Comparison of ENCODE assay signal across 19 cellular contexts in the genomic region with DNA sequence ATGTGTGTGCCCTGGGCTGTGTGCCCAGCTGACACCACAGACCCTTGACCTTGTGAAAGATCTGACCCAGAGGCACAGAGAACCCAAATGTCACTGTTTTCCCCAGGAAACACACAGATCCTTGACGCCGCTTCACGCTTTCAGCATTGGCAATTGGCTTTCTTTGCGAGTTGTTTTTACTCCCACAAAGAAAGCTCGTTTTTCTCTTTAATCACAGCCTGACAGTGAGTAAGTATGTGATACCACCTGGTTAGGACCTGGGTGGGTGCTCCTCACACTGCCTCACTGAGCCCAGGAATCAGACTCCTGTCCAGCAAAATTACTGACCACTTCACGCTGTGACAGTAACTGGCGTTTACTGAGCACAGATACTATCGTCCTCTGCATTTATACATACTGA. TPM values are rescaled to one million over a fixed set of nuclear protein-coding genes. Genes with fewer than 3 reads are reported as not detected.
A peak's percentile ranks its signal among the peaks of the same experiment; 100 is the strongest.
DNase-seq lines count a peak whose midpoint lies in the region; ATAC-seq and TF ChIP-seq lines count a peak whose summit lies in the region.
"Had no signal": no experiment of that assay in that cellular context is flagged by ENCODE, and none has a peak within 500 bp of the region (broad histone marks: within the 10 kb centered on the region; RNA-seq: fewer than 3 reads in every experiment).

No MANE protein-coding gene starts in this region.

- no peaks in the 10 kb centered on the region for H3K36me3 Mint-ChIP-seq in activated T-cell treated with anti-CD3 and anti-CD28 coated beads, Interleukin-2, amount 50 U/mL, for 24 hours (ENCODE audit: low read depth)
- H3K36me3 Mint-ChIP-seq in activated T-cell treated with anti-CD3 and anti-CD28 coated beads, Interleukin-2, amount 50 U/mL, for 72 hours (ENCODE audit: insufficient read depth in 2 of 2), result no peaks in the 10 kb centered on the region

- H3K27me3 Mint-ChIP-seq in activated T-cell treated with anti-CD3 and anti-CD28 coated beads, Interleukin-2, amount 50 U/mL, for 24 hours, result no peaks in the 10 kb centered on the region
- H3K27me3 Mint-ChIP-seq in activated T-cell treated with anti-CD3 and anti-CD28 coated beads, Interleukin-2, amount 50 U/mL, for 72 hours (ENCODE audit: low read depth), result no peaks in the 10 kb centered on the region

- H3K9me3 Mint-ChIP-seq in activated T-cell treated with anti-CD3 and anti-CD28 coated beads, Interleukin-2, amount 50 U/mL, for 24 hours, result no peaks in the 10 kb centered on the region
- no peaks in the 10 kb centered on the region for H3K9me3 Mint-ChIP-seq in activated T-cell treated with anti-CD3 and anti-CD28 coated beads, Interleukin-2, amount 50 U/mL, for 72 hours
- H3K9me3 Mint-ChIP-seq: HFFc6 had no signal

- H3K4me3 ChIP-seq in stomach smooth muscle (ENCODE audit: low read length in 2 of 2) (no peak overlapping the region), BE2C (ENCODE audit: low read depth, low read length) (no peak overlapping the region)
- H3K4me3 ChIP-seq: BLaER1 treated with 17β-estradiol and CSF1 and Interleukin-3, amounts not matched to agents 10 nM and 100 nM; MG63 had no signal

- no peak overlapping the region for H3K9ac ChIP-seq in stomach smooth muscle (ENCODE audit: low read length in 2 of 2)
- H3K9ac ChIP-seq: KMS-11 had no signal

- peak overlapping the region; percentile 2 for H3K27ac Mint-ChIP-seq in activated T-cell treated with anti-CD3 and anti-CD28 coated beads, Interleukin-2, amount 50 U/mL, for 24 hours
- H3K27ac Mint-ChIP-seq in activated T-cell treated with anti-CD3 and anti-CD28 coated beads, Interleukin-2, amount 50 U/mL, for 72 hours, result no peak overlapping the region
- H3K27ac Mint-ChIP-seq: HFFc6 had no signal

- H3K9me3 ChIP-seq in stomach smooth muscle (ENCODE audit: control insufficient read depth in 2 of 2, low read length in 2 of 2) (no peaks in the 10 kb centered on the region), BE2C (no peaks in the 10 kb centered on the region)
- H3K9me3 ChIP-seq: BLaER1 treated with 17β-estradiol and CSF1 and Interleukin-3, amounts not matched to agents 10 nM and 100 nM; MG63 had no signal

- ATAC-seq in activated T-cell treated with anti-CD3 and anti-CD28 coated beads, Interleukin-2, amount 50 U/mL, for 72 hours (replicated peaks in 1 of 2), result no peak
- no peak for ATAC-seq in HG03571 (IDR thresholded peaks at IDR 0.05; ENCODE audit: unreplicated experiment)
- ATAC-seq: Right ventricle myocardium inferior had no signal

- H3K27me3 ChIP-seq in stomach smooth muscle (ENCODE audit: control insufficient read depth in 1 of 2, insufficient read depth in 2 of 2, low read length in 2 of 2), result no peaks in the 10 kb centered on the region
- no peaks in the 10 kb centered on the region for H3K27me3 ChIP-seq in BE2C
- H3K27me3 ChIP-seq: BLaER1 treated with 17β-estradiol and CSF1 and Interleukin-3, amounts not matched to agents 10 nM and 100 nM; MG63 had no signal

- peaks cover 47 to 48% of the 10 kb centered on the region in 2 donors for H3K36me3 ChIP-seq in stomach smooth muscle (ENCODE audit: control insufficient read depth in 2 of 2, insufficient read depth in 2 of 2, low read length in 2 of 2)
- no peaks in the 10 kb centered on the region for H3K36me3 ChIP-seq in BE2C
- H3K36me3 ChIP-seq: BLaER1 treated with 17β-estradiol and CSF1 and Interleukin-3, amounts not matched to agents 10 nM and 100 nM had no signal

- H3K4me1 Mint-ChIP-seq in activated T-cell treated with anti-CD3 and anti-CD28 coated beads, Interleukin-2, amount 50 U/mL, for 24 hours (ENCODE audit: low read depth), result no peaks in the 10 kb centered on the region
- H3K4me1 Mint-ChIP-seq in activated T-cell treated with anti-CD3 and anti-CD28 coated beads, Interleukin-2, amount 50 U/mL, for 72 hours (ENCODE audit: low read depth), result no peaks in the 10 kb centered on the region

- no peak for DNase-seq in activated T-cell treated with anti-CD3 and anti-CD28 coated beads, Interleukin-2, amount 50 U/mL, for 24 hours
- DNase-seq in activated T-cell treated with anti-CD3 and anti-CD28 coated beads, Interleukin-2, amount 50 U/mL, for 72 hours, result no peak
- peak; percentile 82 for DNase-seq in left kidney (ENCODE audit: low read depth, low spot score)
- DNase-seq in BE2C, result no peak
- DNase-seq: GOT3, HFFc6, MG63, NCI-H1105, NCI-H187 treated with DMSO at 0.1 percent for 48 hours, NCI-H2171, NCI-H446 treated with DMSO at 0.1 percent for 48 hours, NCI-H748 treated with DMSO at 0.1 percent for 48 hours had no signal

- no peak overlapping the region for H3K4me3 Mint-ChIP-seq in activated T-cell treated with anti-CD3 and anti-CD28 coated beads, Interleukin-2, amount 50 U/mL, for 24 hours
- H3K4me3 Mint-ChIP-seq in activated T-cell treated with anti-CD3 and anti-CD28 coated beads, Interleukin-2, amount 50 U/mL, for 72 hours, result no peak overlapping the region
- H3K4me3 Mint-ChIP-seq: HFFc6 had no signal

- H3K4me1 ChIP-seq in stomach smooth muscle (ENCODE audit: control insufficient read depth, insufficient read depth, low read length) (peaks cover 46% of the 10 kb centered on the region), BE2C (no peaks in the 10 kb centered on the region)

- peak overlapping the region; percentile 100 for H3K27ac ChIP-seq in stomach smooth muscle (ENCODE audit: low read length)
- H3K27ac ChIP-seq: 22Rv1; BLaER1 treated with 17β-estradiol and CSF1 and Interleukin-3, amounts not matched to agents 10 nM and 100 nM; HL-60; KMS-11 had no signal

- no peak for TF ChIP-seq CTCF in BE2C (IDR thresholded peaks at IDR 0.05; ENCODE audit: low read depth, low read length)

RNA-seq across cellular contexts. Expression of a gene that starts 13.0 kb away (rescaled TPM):
- 1,000 to 10,000 TPM; 2,353 to 2,363 TPM for total RNA-seq in activated T-cell treated with anti-CD3 and anti-CD28 coated beads, Interleukin-2, amount 50 U/mL, for 72 hours
- polyA plus RNA-seq in BE2C (2012; ENCODE audit: insufficient read depth, insufficient read length, low read depth), result 1,119 TPM

RNA-seq across cellular contexts. Expression of a gene that starts 15.7 kb away (rescaled TPM):
- 1 to 10 TPM; 1.7 to 1.9 TPM for total RNA-seq in activated T-cell treated with anti-CD3 and anti-CD28 coated beads, Interleukin-2, amount 50 U/mL, for 72 hours
- polyA plus RNA-seq in BE2C (2012; ENCODE audit: insufficient read depth, insufficient read length, low read depth), result 24.8 TPM

RNA-seq across cellular contexts. Expression of a gene that starts 29.1 kb away (rescaled TPM):
- total RNA-seq in activated T-cell treated with anti-CD3 and anti-CD28 coated beads, Interleukin-2, amount 50 U/mL, for 72 hours, result 10 to 100 TPM; 22.0 to 27.2 TPM
- 7.2 TPM for polyA plus RNA-seq in BE2C (2012; ENCODE audit: insufficient read depth, insufficient read length, low read depth)

RNA-seq across cellular contexts. Expression of a gene that starts 31.5 kb away (rescaled TPM):
- not detected for total RNA-seq in activated T-cell treated with anti-CD3 and anti-CD28 coated beads, Interleukin-2, amount 50 U/mL, for 72 hours
- not detected for polyA plus RNA-seq in BE2C (2012; ENCODE audit: insufficient read depth, insufficient read length, low read depth)
- total RNA-seq: HFFc6, Right ventricle myocardium inferior had no signal
